Comparison of ENCODE assay signal across 23 cellular contexts in genomic region chr6:33979750-33980149, GRCh38.
DNase-seq lines count a peak whose midpoint lies in the region; ATAC-seq and TF ChIP-seq lines count a peak whose summit lies in the region.
"Had no signal": no experiment of that assay in that cellular context is flagged by ENCODE, and none has a peak within 500 bp of the region (broad histone marks: within the 10 kb centered on the region; RNA-seq: fewer than 3 reads in every experiment).

No MANE protein-coding gene starts in this region.

- H3K36me3 ChIP-seq in HEK293 (ENCODE audit: control insufficient read depth in 2 of 2, insufficient read depth in 1 of 2, low read length in 2 of 2) (no peaks in the 10 kb centered on the region), colonic mucosa (no peaks in the 10 kb centered on the region), spleen (no peaks in the 10 kb centered on the region)
- H3K36me3 ChIP-seq: BLaER1 had no signal

- H3K4me3 Mint-ChIP-seq in endothelial cell (ENCODE audit: unreplicated experiment): no peak overlapping the region
- H3K4me3 Mint-ChIP-seq: CD4-positive, alpha-beta T cell had no signal

- intact Hi-C loops in colonic mucosa (cut with DNase I) (no loop called here), spleen (cut with DNase I; ENCODE audit: low total_unique reads) (no loop called here)

- no peaks in the 10 kb centered on the region for H3K36me3 Mint-ChIP-seq in endothelial cell (ENCODE audit: low read depth, unreplicated experiment)

- H3K9me3 Mint-ChIP-seq in endothelial cell (ENCODE audit: unreplicated experiment): no peaks in the 10 kb centered on the region
- H3K9me3 Mint-ChIP-seq: CD4-positive, alpha-beta T cell had no signal

- in situ Hi-C loops in G401 (cut with HindIII; ENCODE audit: low sequenced_read_pairs): no loop called here

- TF ChIP-seq POLR2A in spleen (IDR thresholded peaks at IDR 0.05): no peak

- CTCF ChIA-PET in HEK293 (lab: Yijun Ruan, JAX): interaction anchor here (0.9 to 1.7 kb wide), 4 partner anchors 12 to 208 kb away, joined by 4 to 9 read pairs (median 4); no protein-coding TSS in a partner anchor

- H3K4me1 Mint-ChIP-seq in endothelial cell (ENCODE audit: unreplicated experiment): peaks cover 9% of the 10 kb centered on the region

- peaks cover 16% of the 10 kb centered on the region for H3K27me3 Mint-ChIP-seq in endothelial cell (ENCODE audit: unreplicated experiment)

- no peaks in the 10 kb centered on the region for H3K4me1 ChIP-seq in HEK293 (ENCODE audit: control insufficient read depth, insufficient read depth, low read length)
- no peaks in the 10 kb centered on the region for H3K4me1 ChIP-seq in colonic mucosa
- H3K4me1 ChIP-seq in spleen: peaks cover 0 to 16% (median 6%) of the 10 kb centered on the region in 6 donors

- no peak overlapping the region for H3K27ac ChIP-seq in HEK293 (ENCODE audit: extremely low read depth, low read depth, low read length)
- no peak overlapping the region for H3K27ac ChIP-seq in colonic mucosa
- no peak overlapping the region for H3K27ac ChIP-seq in spleen
- H3K27ac ChIP-seq: BLaER1, HL-60 had no signal

- no peak overlapping the region for H3K9ac ChIP-seq in colonic mucosa (ENCODE audit: low read depth in 2 of 2, low read length in 2 of 2)
- H3K9ac ChIP-seq: BLaER1 had no signal

- H3K9me3 ChIP-seq in HEK293 (ENCODE audit: control insufficient read depth, insufficient read depth, low read depth, low read length): no peaks in the 10 kb centered on the region
- no peaks in the 10 kb centered on the region for H3K9me3 ChIP-seq in colonic mucosa
- H3K9me3 ChIP-seq in spleen: no peaks in the 10 kb centered on the region
- H3K9me3 ChIP-seq: BLaER1 had no signal

- no peak for ATAC-seq in left lobe of liver
- no peak for ATAC-seq in HG03196 (IDR thresholded peaks at IDR 0.05; ENCODE audit: unreplicated experiment)

- H3K4me3 ChIP-seq in HEK293 (ENCODE audit: low read depth, low read length) (no peak overlapping the region), colonic mucosa (no peak overlapping the region), spleen (no peak overlapping the region)
- H3K4me3 ChIP-seq: BLaER1 had no signal

- H3K27me3 ChIP-seq in colonic mucosa (no peaks in the 10 kb centered on the region), spleen (replicated peaks in 1 of 7) (peaks cover 0 to 35% (median 20%) of the 10 kb centered on the region in 7 donors)
- H3K27me3 ChIP-seq: BLaER1 had no signal

- no peak overlapping the region for H3K27ac Mint-ChIP-seq in endothelial cell (ENCODE audit: unreplicated experiment)
- H3K27ac Mint-ChIP-seq: CD4-positive, alpha-beta T cell had no signal

- WGBS in spleen, 5 donors: 64 to 89% (median 80%) methylated on average over 4 of the region's 4 CpGs

- DNase-seq in colonic mucosa: peak; percentile 20
- DNase-seq in left lobe of liver (ENCODE audit: low spot score): peak; percentile 33
- DNase-seq in spleen: peak; percentile 23
- no peak for DNase-seq in HuH-7.5 (ENCODE audit: low spot score)
- DNase-seq in endothelial cell (ENCODE audit: low spot score): no peak
- no peak for DNase-seq in G401 (ENCODE audit: low spot score)
- DNase-seq: ACHN; COR-L47; DMS 273 treated with DMSO at 0.1 percent for 48 hours; DND-41; KG1; NCI-H1092; NCI-H1436; NCI-H187 treated with DMSO at 0.1 percent for 48 hours; NCI-H226; NCI-H524; NCI-H774; NK-92 treated with Interleukin-12 subunit alpha and Interleukin-12 subunit beta, amount 100 ng/mL, for 24 hours had no signal

- TF ChIP-seq CTCF in HEK293 (tag by site-specific recombination; IDR thresholded peaks at IDR 0.05) (no peak), colonic mucosa (IDR thresholded peaks at IDR 0.05) (no peak), spleen (IDR thresholded peaks at IDR 0.05 in 8 of 11, conservative IDR thresholded peaks at IDR 0.05 in 3 of 11) (no peak), endothelial cell (IDR thresholded peaks at IDR 0.05; ENCODE audit: unreplicated experiment) (no peak)

- POLR2A ChIA-PET in HEK293 (lab: Yijun Ruan, JAX): interaction anchor here (1.0 kb wide), 1 partner anchor 277 kb away, joined by 3 read pairs; no protein-coding TSS in a partner anchor

TF ChIP-seq in HEK293, 187 proteins besides CTCF, POLR2A, EP300 and RAD21:
- no peak for TF ChIP-seq ZNF837 (tag by site-specific recombination; IDR thresholded peaks at IDR 0.05)
- no peak for TF ChIP-seq SCRT2 (tag by site-specific recombination; IDR thresholded peaks at IDR 0.05)
- peak; percentile 91 for TF ChIP-seq ZNF623 (tag by site-specific recombination; IDR thresholded peaks at IDR 0.05)

Comparison
In these comparisons a context has a peak if more than half of its experiments do, and no peak if none do; other contexts are left out.
1. DNase-seq: peak in colonic mucosa (single experiment), left lobe of liver (single experiment) and spleen (single experiment); none in HuH-7.5 (single experiment), endothelial cell (single experiment) and G401 (single experiment).